ENCODE assay signal across 8 cellular contexts in the genomic region with DNA sequence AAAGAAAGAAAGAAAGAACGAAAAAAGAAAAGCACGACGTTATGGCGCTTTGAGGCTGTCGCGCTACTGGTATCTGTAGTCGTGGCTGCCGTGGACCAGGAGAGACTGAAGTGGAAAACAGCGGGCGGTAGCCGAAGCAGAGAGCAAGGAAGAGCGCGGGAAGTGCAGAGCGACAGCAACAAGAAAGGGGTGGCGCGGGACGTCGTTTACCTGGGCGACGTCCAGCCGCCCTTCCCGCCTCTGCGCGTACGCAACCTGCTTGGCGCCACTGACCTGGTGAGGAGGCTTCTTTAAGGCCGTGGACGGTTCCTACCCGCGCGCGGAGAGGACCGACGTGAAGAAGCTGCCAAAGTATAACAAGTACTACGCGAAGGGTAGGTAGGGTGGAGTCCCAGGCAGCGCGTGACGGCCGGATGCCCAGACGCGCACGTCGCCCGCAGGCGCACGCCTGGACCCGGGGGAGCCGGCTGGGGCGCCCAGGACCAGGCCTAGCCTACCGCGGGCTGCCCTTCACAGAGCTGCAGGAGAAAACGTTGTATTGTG. TPM values are rescaled to one million over a fixed set of nuclear protein-coding genes. Genes with fewer than 3 reads are reported as not detected.
DNase-seq lines count a peak whose midpoint lies in the region; ATAC-seq and TF ChIP-seq lines count a peak whose summit lies in the region.

No MANE protein-coding gene starts in this region.

- intact Hi-C loops in lower lobe of right lung (cut with DNase I) = no loop called here

- H3K36me3 ChIP-seq in lower lobe of right lung = no peaks in the 10 kb centered on the region

- H3K27ac ChIP-seq in lower lobe of right lung = peak overlapping the region; percentile 72

- no peaks in the 10 kb centered on the region for H3K9me3 Mint-ChIP-seq in WTC11

- H3K9me3 ChIP-seq in lower lobe of right lung = no peaks in the 10 kb centered on the region

- peak overlapping the region; percentile 70 for H3K4me3 Mint-ChIP-seq in WTC11

- TF ChIP-seq CTCF in WTC11 (IDR thresholded peaks at IDR 0.05) (no peak), cardiac fibroblast (IDR thresholded peaks at IDR 0.05; ENCODE audit: low read depth, low read length) (no peak), lower lobe of right lung (IDR thresholded peaks at IDR 0.05) (no peak)

- H3K27ac Mint-ChIP-seq in WTC11 = no peak overlapping the region

- TF ChIP-seq POLR2A in GM19099 (IDR thresholded peaks at IDR 0.05; ENCODE audit: extremely low read depth, insufficient read length, low read depth) = peak; percentile 71

- POLR2A ChIA-PET in WTC11 (lab: Charles Lee) = interaction anchor here (2.5 kb wide), 1 partner anchor 87 kb away, joined by 14 read pairs; a partner anchor contains a TSS

- DNase-seq in AG08395 (ENCODE audit: low spot score) (peak; percentile 39), WTC11 (ENCODE audit: low spot score) (peak; percentile 59), cardiac fibroblast (ENCODE audit: low read depth in 2 of 2) (peak; percentile 28 to 30), lower lobe of right lung (peak; percentile 80), cerebellar nuclear complex (lab: John Stamatoyannopoulos, UW) (no peak)
- DNase-seq in stimulated activated CD8-positive, alpha-beta memory T cell treated with anti-CD3 and anti-CD28 coated beads, Interleukin-4, amount 100 ng/mL, for 24 hours (ENCODE audit: low read depth) = peak; percentile 38

- peak; percentile 85 for ATAC-seq in HG03378 (IDR thresholded peaks at IDR 0.05; ENCODE audit: unreplicated experiment)
- ATAC-seq in WTC11 = peak; percentile 91
- peak; percentile 96 to 97 for ATAC-seq in lower lobe of right lung

- H3K4me1 Mint-ChIP-seq in WTC11 = peaks cover 6% of the 10 kb centered on the region

- H3K36me3 Mint-ChIP-seq in WTC11 = no peaks in the 10 kb centered on the region

- CTCF ChIA-PET in WTC11 (lab: Charles Lee) = interaction anchor here (2.4 kb wide), 1 partner anchor 87 kb away, joined by 19 read pairs; a partner anchor contains a TSS

- H3K27me3 Mint-ChIP-seq in WTC11 (ENCODE audit: low read depth) = peaks cover 30% of the 10 kb centered on the region

- H3K4me3 ChIP-seq in cardiac fibroblast (replicated peaks in 1 of 2; ENCODE audit: low read depth in 2 of 2, low read length in 2 of 2) = peak overlapping the region; percentile 51 to 62
- peak overlapping the region; percentile 61 for H3K4me3 ChIP-seq in lower lobe of right lung

- no peaks in the 10 kb centered on the region for H3K4me1 ChIP-seq in lower lobe of right lung

- no peaks in the 10 kb centered on the region for H3K27me3 ChIP-seq in lower lobe of right lung (ENCODE audit: low read depth)

TF ChIP-seq in WTC11, 78 proteins besides CTCF, POLR2A, EP300 and RAD21 (continues in another document):
- TF ChIP-seq ZBTB21 (CRISPR knock-in tag; IDR thresholded peaks at IDR 0.05; ENCODE audit: borderline replicate concordance) = no peak; the same call in 1 of the 2 replicates
- TF ChIP-seq, protein P1, sequence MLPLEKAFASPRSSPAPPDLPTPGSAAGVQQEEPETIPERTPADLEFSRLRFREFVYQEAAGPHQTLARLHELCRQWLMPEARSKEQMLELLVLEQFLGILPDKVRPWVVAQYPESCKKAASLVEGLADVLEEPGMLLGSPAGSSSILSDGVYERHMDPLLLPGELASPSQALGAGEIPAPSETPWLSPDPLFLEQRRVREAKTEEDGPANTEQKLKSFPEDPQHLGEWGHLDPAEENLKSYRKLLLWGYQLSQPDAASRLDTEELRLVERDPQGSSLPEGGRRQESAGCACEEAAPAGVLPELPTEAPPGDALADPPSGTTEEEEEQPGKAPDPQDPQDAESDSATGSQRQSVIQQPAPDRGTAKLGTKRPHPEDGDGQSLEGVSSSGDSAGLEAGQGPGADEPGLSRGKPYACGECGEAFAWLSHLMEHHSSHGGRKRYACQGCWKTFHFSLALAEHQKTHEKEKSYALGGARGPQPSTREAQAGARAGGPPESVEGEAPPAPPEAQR (CRISPR knock-in tag; IDR thresholded peaks at IDR 0.05) = no peak
- no peak for TF ChIP-seq ZNF121 (CRISPR knock-in tag; IDR thresholded peaks at IDR 0.05)
- TF ChIP-seq PRRX2 (CRISPR knock-in tag; IDR thresholded peaks at IDR 0.05) = no peak
- TF ChIP-seq, protein P2, sequence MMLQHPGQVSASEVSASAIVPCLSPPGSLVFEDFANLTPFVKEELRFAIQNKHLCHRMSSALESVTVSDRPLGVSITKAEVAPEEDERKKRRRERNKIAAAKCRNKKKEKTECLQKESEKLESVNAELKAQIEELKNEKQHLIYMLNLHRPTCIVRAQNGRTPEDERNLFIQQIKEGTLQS (CRISPR knock-in tag; conservative IDR thresholded peaks at IDR 0.05) = no peak
- no peak for TF ChIP-seq GRHL2 (CRISPR knock-in tag; IDR thresholded peaks at IDR 0.05; ENCODE audit: insufficient replicate concordance, severe bottlenecking)
- TF ChIP-seq TEAD4 (CRISPR knock-in tag; IDR thresholded peaks at IDR 0.05) = no peak
- no peak for TF ChIP-seq ESRRA (CRISPR knock-in tag; IDR thresholded peaks at IDR 0.05; ENCODE audit: borderline replicate concordance)
- no peak for TF ChIP-seq NR2C2 (CRISPR knock-in tag; IDR thresholded peaks at IDR 0.05)
- TF ChIP-seq, protein P3, sequence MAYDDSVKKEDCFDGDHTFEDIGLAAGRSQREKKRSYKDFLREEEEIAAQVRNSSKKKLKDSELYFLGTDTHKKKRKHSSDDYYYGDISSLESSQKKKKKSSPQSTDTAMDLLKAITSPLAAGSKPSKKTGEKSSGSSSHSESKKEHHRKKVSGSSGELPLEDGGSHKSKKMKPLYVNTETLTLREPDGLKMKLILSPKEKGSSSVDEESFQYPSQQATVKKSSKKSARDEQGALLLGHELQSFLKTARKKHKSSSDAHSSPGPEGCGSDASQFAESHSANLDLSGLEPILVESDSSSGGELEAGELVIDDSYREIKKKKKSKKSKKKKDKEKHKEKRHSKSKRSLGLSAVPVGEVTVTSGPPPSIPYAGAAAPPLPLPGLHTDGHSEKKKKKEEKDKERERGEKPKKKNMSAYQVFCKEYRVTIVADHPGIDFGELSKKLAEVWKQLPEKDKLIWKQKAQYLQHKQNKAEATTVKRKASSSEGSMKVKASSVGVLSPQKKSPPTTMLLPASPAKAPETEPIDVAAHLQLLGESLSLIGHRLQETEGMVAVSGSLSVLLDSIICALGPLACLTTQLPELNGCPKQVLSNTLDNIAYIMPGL (CRISPR knock-in tag; IDR thresholded peaks at IDR 0.05) = peak; percentile 51; the same call in 1 of the 2 replicates
- TF ChIP-seq CREM (CRISPR knock-in tag; IDR thresholded peaks at IDR 0.05) = peak; percentile 56; the same call in 1 of the 2 replicates
- TF ChIP-seq NR1H2 (CRISPR knock-in tag; IDR thresholded peaks at IDR 0.05) = no peak
- peak; percentile 86; the same call in 1 of the 2 replicates for TF ChIP-seq SMAD3 (CRISPR knock-in tag; IDR thresholded peaks at IDR 0.05; ENCODE audit: borderline replicate concordance)
- TF ChIP-seq, protein P4, sequence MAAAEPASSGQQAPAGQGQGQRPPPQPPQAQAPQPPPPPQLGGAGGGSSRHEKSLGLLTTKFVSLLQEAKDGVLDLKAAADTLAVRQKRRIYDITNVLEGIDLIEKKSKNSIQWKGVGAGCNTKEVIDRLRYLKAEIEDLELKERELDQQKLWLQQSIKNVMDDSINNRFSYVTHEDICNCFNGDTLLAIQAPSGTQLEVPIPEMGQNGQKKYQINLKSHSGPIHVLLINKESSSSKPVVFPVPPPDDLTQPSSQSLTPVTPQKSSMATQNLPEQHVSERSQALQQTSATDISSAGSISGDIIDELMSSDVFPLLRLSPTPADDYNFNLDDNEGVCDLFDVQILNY (CRISPR knock-in tag; IDR thresholded peaks at IDR 0.05) = peak; percentile 90
- TF ChIP-seq, protein P5, sequence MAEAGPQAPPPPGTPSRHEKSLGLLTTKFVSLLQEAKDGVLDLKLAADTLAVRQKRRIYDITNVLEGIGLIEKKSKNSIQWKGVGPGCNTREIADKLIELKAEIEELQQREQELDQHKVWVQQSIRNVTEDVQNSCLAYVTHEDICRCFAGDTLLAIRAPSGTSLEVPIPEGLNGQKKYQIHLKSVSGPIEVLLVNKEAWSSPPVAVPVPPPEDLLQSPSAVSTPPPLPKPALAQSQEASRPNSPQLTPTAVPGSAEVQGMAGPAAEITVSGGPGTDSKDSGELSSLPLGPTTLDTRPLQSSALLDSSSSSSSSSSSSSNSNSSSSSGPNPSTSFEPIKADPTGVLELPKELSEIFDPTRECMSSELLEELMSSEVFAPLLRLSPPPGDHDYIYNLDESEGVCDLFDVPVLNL (CRISPR knock-in tag; IDR thresholded peaks at IDR 0.05; ENCODE audit: borderline replicate concordance, low read depth) = peak; percentile 90
- TF ChIP-seq, protein P6, sequence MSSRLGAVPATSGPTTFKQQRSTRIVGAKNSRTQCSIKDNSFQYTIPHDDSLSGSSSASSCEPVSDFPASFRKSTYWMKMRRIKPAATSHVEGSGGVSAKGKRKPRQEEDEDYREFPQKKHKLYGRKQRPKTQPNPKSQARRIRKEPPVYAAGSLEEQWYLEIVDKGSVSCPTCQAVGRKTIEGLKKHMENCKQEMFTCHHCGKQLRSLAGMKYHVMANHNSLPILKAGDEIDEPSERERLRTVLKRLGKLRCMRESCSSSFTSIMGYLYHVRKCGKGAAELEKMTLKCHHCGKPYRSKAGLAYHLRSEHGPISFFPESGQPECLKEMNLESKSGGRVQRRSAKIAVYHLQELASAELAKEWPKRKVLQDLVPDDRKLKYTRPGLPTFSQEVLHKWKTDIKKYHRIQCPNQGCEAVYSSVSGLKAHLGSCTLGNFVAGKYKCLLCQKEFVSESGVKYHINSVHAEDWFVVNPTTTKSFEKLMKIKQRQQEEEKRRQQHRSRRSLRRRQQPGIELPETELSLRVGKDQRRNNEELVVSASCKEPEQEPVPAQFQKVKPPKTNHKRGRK (CRISPR knock-in tag; IDR thresholded peaks at IDR 0.05; ENCODE audit: borderline replicate concordance) = no peak
- TF ChIP-seq, protein P7, sequence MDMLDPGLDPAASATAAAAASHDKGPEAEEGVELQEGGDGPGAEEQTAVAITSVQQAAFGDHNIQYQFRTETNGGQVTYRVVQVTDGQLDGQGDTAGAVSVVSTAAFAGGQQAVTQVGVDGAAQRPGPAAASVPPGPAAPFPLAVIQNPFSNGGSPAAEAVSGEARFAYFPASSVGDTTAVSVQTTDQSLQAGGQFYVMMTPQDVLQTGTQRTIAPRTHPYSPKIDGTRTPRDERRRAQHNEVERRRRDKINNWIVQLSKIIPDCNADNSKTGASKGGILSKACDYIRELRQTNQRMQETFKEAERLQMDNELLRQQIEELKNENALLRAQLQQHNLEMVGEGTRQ (CRISPR knock-in tag; IDR thresholded peaks at IDR 0.05) = no peak; the same call in 1 of the 2 replicates
- TF ChIP-seq, protein P8, sequence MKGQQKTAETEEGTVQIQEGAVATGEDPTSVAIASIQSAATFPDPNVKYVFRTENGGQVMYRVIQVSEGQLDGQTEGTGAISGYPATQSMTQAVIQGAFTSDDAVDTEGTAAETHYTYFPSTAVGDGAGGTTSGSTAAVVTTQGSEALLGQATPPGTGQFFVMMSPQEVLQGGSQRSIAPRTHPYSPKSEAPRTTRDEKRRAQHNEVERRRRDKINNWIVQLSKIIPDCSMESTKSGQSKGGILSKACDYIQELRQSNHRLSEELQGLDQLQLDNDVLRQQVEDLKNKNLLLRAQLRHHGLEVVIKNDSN (CRISPR knock-in tag; IDR thresholded peaks at IDR 0.05) = peak; percentile 72

RNA-seq across cellular contexts. Expression of a gene that starts 15.4 kb away (rescaled TPM):
- total RNA-seq in WTC11 (2021) = 1.4 to 2.2 TPM (median 1.9 TPM) in 3 replicates
- 7.7 TPM for total RNA-seq in lower lobe of right lung

Comparison
In these comparisons a context has a peak if more than half of its experiments do, and no peak if none do; other contexts are left out.
1. DNase-seq: peak in AG08395 (single experiment), WTC11 (single experiment), cardiac fibroblast (2 of 2), lower lobe of right lung (single experiment) and stimulated activated CD8-positive, alpha-beta memory T cell treated with anti-CD3 and anti-CD28 coated beads, Interleukin-4, amount 100 ng/mL, for 24 hours (single experiment); none in cerebellar nuclear complex (0 of 2).
2. Peak in every context shown above with its lines, with median percentiles within 50 percentile points of each other: ATAC-seq.